ENCODE assay signal across 10 cellular contexts in the genomic region with DNA sequence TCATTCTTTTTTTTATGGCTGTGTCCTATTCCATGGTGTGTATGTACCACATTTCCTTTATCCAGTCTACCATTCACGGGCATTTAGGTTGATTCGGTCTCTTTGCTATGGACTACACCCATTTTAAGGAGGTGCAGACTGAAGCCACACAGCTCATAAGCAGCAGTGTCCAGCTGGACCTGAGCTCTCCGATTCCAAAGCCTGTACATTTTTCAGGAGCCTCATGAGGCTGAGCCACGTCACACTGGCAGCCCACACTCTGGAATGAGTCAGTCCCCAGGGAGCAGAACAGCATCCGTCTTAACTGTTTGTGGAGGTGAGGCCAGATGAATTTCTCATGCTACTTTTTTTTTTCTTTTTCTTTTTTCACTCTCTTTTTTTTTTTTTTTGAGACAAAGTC.
A peak's percentile ranks its signal among the peaks of the same experiment; 100 is the strongest.
DNase-seq lines count a peak whose midpoint lies in the region; ATAC-seq and TF ChIP-seq lines count a peak whose summit lies in the region.
"Had no signal": no experiment of that assay in that cellular context is flagged by ENCODE, and none has a peak within 500 bp of the region (broad histone marks: within the 10 kb centered on the region; RNA-seq: fewer than 3 reads in every experiment).

No MANE protein-coding gene starts in this region.

- no peaks in the 10 kb centered on the region for H3K36me3 Mint-ChIP-seq in natural killer cell
- no peaks in the 10 kb centered on the region for H3K36me3 Mint-ChIP-seq in activated CD4-positive, alpha-beta T cell treated with anti-CD3 and anti-CD28 coated beads for 36 hours (ENCODE audit: low read depth)

- no peaks in the 10 kb centered on the region for H3K36me3 ChIP-seq in PC-3 (ENCODE audit: low read depth, low read length)

- 0 out of 2 replicates have a peak overlapping the region, but pooled peaks have one; percentile 15 for H3K9ac ChIP-seq in PC-3 (ENCODE audit: low read length)

- peaks cover 10 to 19% of the 10 kb centered on the region in 2 donors for H3K4me1 Mint-ChIP-seq in natural killer cell
- no peaks in the 10 kb centered on the region for H3K4me1 Mint-ChIP-seq in activated CD4-positive, alpha-beta T cell treated with anti-CD3 and anti-CD28 coated beads for 36 hours

- no peak for TF ChIP-seq CTCF in PC-3 (conservative IDR thresholded peaks at IDR 0.05; ENCODE audit: low read depth, low read length)
- no peak for TF ChIP-seq CTCF in epithelial cell of esophagus (IDR thresholded peaks at IDR 0.05; ENCODE audit: insufficient read depth, low read depth, low read length, missing control alignments)
- no peak for TF ChIP-seq CTCF in natural killer cell (IDR thresholded peaks at IDR 0.05)

- H3K27ac ChIP-seq in PC-3 (ENCODE audit: low read length), result peak overlapping the region; percentile 63
- H3K27ac ChIP-seq: SK-N-MC had no signal

- POLR2A ChIA-PET in PC-3 (lab: Charles Lee; ENCODE audit: unreplicated experiment), result no interaction called here
- POLR2A ChIA-PET in activated CD4-positive, alpha-beta T cell treated with anti-CD3 and anti-CD28 coated beads for 36 hours (lab: Charles Lee), result no interaction called here

- BruUV-seq in PC-3 (replicated peaks; lab: Mats Ljungman, UMichigan), result no TSS peak

- H3K4me1 ChIP-seq in PC-3 (ENCODE audit: insufficient read depth, low read length), result peaks cover 17% of the 10 kb centered on the region

- H3K27me3 Mint-ChIP-seq in natural killer cell (ENCODE audit: low read depth in 2 of 2), result peaks cover 9 to 19% of the 10 kb centered on the region in 2 donors
- peaks cover 8% of the 10 kb centered on the region for H3K27me3 Mint-ChIP-seq in activated CD4-positive, alpha-beta T cell treated with anti-CD3 and anti-CD28 coated beads for 36 hours

- no peaks in the 10 kb centered on the region for H4K20me1 ChIP-seq in PC-3 (ENCODE audit: low read length)

- H3K27me3 ChIP-seq in PC-3 (ENCODE audit: low read length), result no peaks in the 10 kb centered on the region

- no peaks in the 10 kb centered on the region for H3K9me2 ChIP-seq in PC-3 (replicated peaks; ENCODE audit: low read length)

- H3F3A ChIP-seq in PC-3 (ENCODE audit: low read length, unreplicated experiment), result no peaks in the 10 kb centered on the region

- no peak overlapping the region for H3K27ac Mint-ChIP-seq in natural killer cell
- H3K27ac Mint-ChIP-seq in activated CD4-positive, alpha-beta T cell treated with anti-CD3 and anti-CD28 coated beads for 36 hours, result no peak overlapping the region

- CTCF ChIA-PET in PC-3 (lab: Charles Lee), result interaction anchor here (0.7 to 0.9 kb wide), 3 partner anchors 55 to 1423 kb away, joined by 3 to 4 read pairs (median 4); no protein-coding TSS in a partner anchor
- CTCF ChIA-PET in activated CD4-positive, alpha-beta T cell treated with anti-CD3 and anti-CD28 coated beads for 36 hours (lab: Charles Lee), result interaction anchor here (0.6 to 0.9 kb wide), 3 partner anchors 11 to 139 kb away, joined by 3 to 4 read pairs (median 3); no protein-coding TSS in a partner anchor

- peaks cover 0 to 2% of the 10 kb centered on the region in 2 donors for H3K9me3 Mint-ChIP-seq in natural killer cell
- no peaks in the 10 kb centered on the region for H3K9me3 Mint-ChIP-seq in activated CD4-positive, alpha-beta T cell treated with anti-CD3 and anti-CD28 coated beads for 36 hours (ENCODE audit: low read depth)

- H3K4me3 ChIP-seq in PC-3 (ENCODE audit: low read length) (no peak overlapping the region), epithelial cell of esophagus (ENCODE audit: low read length) (no peak overlapping the region)
- H3K4me3 ChIP-seq: SK-N-MC had no signal

- no peak overlapping the region for H3K4me3 Mint-ChIP-seq in natural killer cell
- no peak overlapping the region for H3K4me3 Mint-ChIP-seq in activated CD4-positive, alpha-beta T cell treated with anti-CD3 and anti-CD28 coated beads for 36 hours

- DNase-seq in Ammon's horn (ENCODE audit: low spot score), result peak; percentile 60
- DNase-seq in PC-3, result peak; percentile 78
- DNase-seq in epithelial cell of esophagus (ENCODE audit: low read depth), result peak; percentile 59
- DNase-seq in non-pigmented ciliary epithelial cell (ENCODE audit: low read depth), result peak; percentile 96
- DNase-seq in stimulated activated CD4-positive, alpha-beta T cell treated with anti-CD3 and anti-CD28 coated beads, Interleukin-4, amount 100 ng/mL, for 4 hours, result no peak
- DNase-seq in natural killer cell, result no peak
- no peak for DNase-seq in activated CD4-positive, alpha-beta T cell treated with anti-CD3 and anti-CD28 coated beads for 36 hours
- DNase-seq: DMS79 had no signal

- peak overlapping the region; percentile 63 for H2AFZ ChIP-seq in PC-3 (ENCODE audit: low read length)

- H3K4me2 ChIP-seq in PC-3 (ENCODE audit: low read length), result peak overlapping the region; percentile 42; the same call in 1 of the 2 replicates

- intact Hi-C loops in PC-3 (cut with micrococcal nuclease), result loop anchor here (5.0 kb wide), 1 partner anchor 41 kb away; no protein-coding TSS in a partner anchor
- intact Hi-C loops in natural killer cell (cut with micrococcal nuclease), result loop anchor here (5.0 kb wide), 1 partner anchor 436 kb away; no protein-coding TSS in a partner anchor
- intact Hi-C loops in activated CD4-positive, alpha-beta T cell treated with anti-CD3 and anti-CD28 coated beads for 36 hours (cut with DNase I, micrococcal nuclease), result loop anchor here in 1 of 2 experiments (10.0 kb wide), 1 partner anchor 636 kb away; a partner anchor contains a TSS

- peak; percentile 92 for ATAC-seq in PC-3
- ATAC-seq in GM19328 (IDR thresholded peaks at IDR 0.05; ENCODE audit: unreplicated experiment), result no peak
- no peak for ATAC-seq in natural killer cell
- ATAC-seq in activated CD4-positive, alpha-beta T cell treated with anti-CD3 and anti-CD28 coated beads for 36 hours, result no peak

- no peaks in the 10 kb centered on the region for H3K9me3 ChIP-seq in PC-3 (ENCODE audit: low read length)

- no peaks in the 10 kb centered on the region for H3K79me2 ChIP-seq in PC-3 (ENCODE audit: low read length)

Comparison
In these comparisons a context has a peak if more than half of its experiments do, and no peak if none do; other contexts are left out.
1. DNase-seq: peak in Ammon's horn (single experiment), PC-3 (single experiment), epithelial cell of esophagus (single experiment) and non-pigmented ciliary epithelial cell (single experiment); none in stimulated activated CD4-positive, alpha-beta T cell treated with anti-CD3 and anti-CD28 coated beads, Interleukin-4, amount 100 ng/mL, for 4 hours (0 of 2), natural killer cell (single experiment) and activated CD4-positive, alpha-beta T cell treated with anti-CD3 and anti-CD28 coated beads for 36 hours (single experiment).